ENCODE assay signal across 20 cellular contexts in the genomic region with DNA sequence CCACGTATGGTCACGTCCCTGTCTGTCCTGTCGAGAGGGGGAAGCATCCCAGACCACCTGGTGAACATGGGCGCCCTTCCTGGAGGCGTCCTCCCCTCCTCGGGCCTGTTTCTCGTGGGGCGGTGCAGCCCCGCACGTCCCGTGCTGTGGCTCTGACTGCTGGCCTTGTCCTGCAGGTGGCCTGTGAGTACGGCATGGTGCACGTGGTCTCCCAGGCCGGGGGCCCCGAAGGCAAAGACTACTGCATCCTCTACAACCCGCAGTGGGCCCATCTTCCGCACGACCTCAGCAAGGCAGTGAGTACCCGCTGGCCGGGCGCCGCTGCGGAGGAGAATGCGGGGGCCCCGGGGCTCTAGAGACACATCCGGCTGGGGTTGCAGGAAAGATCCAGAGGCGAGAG. TPM values are rescaled to one million over a fixed set of nuclear protein-coding genes. Genes with fewer than 3 reads are reported as not detected.
DNase-seq lines count a peak whose midpoint lies in the region; ATAC-seq and TF ChIP-seq lines count a peak whose summit lies in the region.
"Had no signal": no experiment of that assay in that cellular context is flagged by ENCODE, and none has a peak within 500 bp of the region (broad histone marks: within the 10 kb centered on the region; RNA-seq: fewer than 3 reads in every experiment).

No MANE protein-coding gene starts in this region.

- DNase-seq in RWPE1 (ENCODE audit: low spot score), result no peak
- no peak for DNase-seq in activated T-helper 1 cell treated with anti-CD3 and anti-CD28 coated beads, Interleukin-12 subunit alpha, Interleukin-12 subunit beta, Interleukin-2, Interleukin-4 antibody, amounts not matched to agents 30 ng/mL and 10 ng/mL and 1 ng/mL, durations not matched to agents 14 hours and 24 hours and 36 hours (ENCODE audit: low spot score)
- DNase-seq: Caco-2; HFFc6; NCI-H1105 treated with DMSO at 0.1 percent for 48 hours; NCI-H1694 treated with DMSO at 0.1 percent for 48 hours; NCI-H510A; NCI-H748 treated with DMSO at 0.1 percent for 48 hours; NK-92 treated with Interleukin-12 subunit alpha and Interleukin-12 subunit beta, amount 100 ng/mL, for 24 hours; Peyer's patch; Right ventricle myocardium superior had no signal

- peak overlapping the region in 8 of 11 experiments; percentile 71 to 98 (median 94); a peak in 16 of 22 replicates for H3K27ac ChIP-seq in BLaER1 treated with 17β-estradiol and CSF1 and Interleukin-3, amounts not matched to agents 10 nM and 100 nM
- peak overlapping the region; percentile 22 for H3K27ac ChIP-seq in RWPE1
- peak overlapping the region; percentile 88 to 89 for H3K27ac ChIP-seq in mucosa of rectum (ENCODE audit: low read depth in 2 of 2, low read length in 2 of 2)
- peak overlapping the region; percentile 67 for H3K27ac ChIP-seq in temporal lobe (ENCODE audit: low read depth, low read length)

- H3K36me3 ChIP-seq in BLaER1 treated with 17β-estradiol and CSF1 and Interleukin-3, amounts not matched to agents 10 nM and 100 nM, result peaks cover 7 to 30% (median 11%) of the 10 kb centered on the region in 11 experiments; a peak in 21 of 22 replicates
- H3K36me3 ChIP-seq in mucosa of rectum (ENCODE audit: control insufficient read depth in 2 of 2, insufficient read depth in 2 of 2, low read length in 2 of 2), result peaks cover 5 to 14% of the 10 kb centered on the region in 2 donors

- CTCF ChIA-PET in RWPE1 (lab: Yijun Ruan, JAX), result no interaction called here

- peaks cover 58 to 96% (median 64%) of the 10 kb centered on the region in 11 experiments for H4K20me1 ChIP-seq in BLaER1 treated with 17β-estradiol and CSF1 and Interleukin-3, amounts not matched to agents 10 nM and 100 nM

- peaks cover 70 to 90% (median 82%) of the 10 kb centered on the region in 10 experiments for H3K4me1 ChIP-seq in BLaER1 treated with 17β-estradiol and CSF1 and Interleukin-3, amounts not matched to agents 10 nM and 100 nM
- H3K4me1 ChIP-seq in mucosa of rectum (ENCODE audit: control insufficient read depth in 2 of 2, insufficient read depth in 2 of 2, low read length in 2 of 2), result peaks cover 41 to 43% of the 10 kb centered on the region in 2 donors

- peaks cover 38% of the 10 kb centered on the region for H3K4me1 Mint-ChIP-seq in activated T-helper 1 cell treated with anti-CD3 and anti-CD28 coated beads, Interleukin-12 subunit alpha, Interleukin-12 subunit beta, Interleukin-2, Interleukin-4 antibody, amounts not matched to agents 30 ng/mL and 10 ng/mL and 1 ng/mL, durations not matched to agents 14 hours and 24 hours and 36 hours (ENCODE audit: low read depth)

- intact Hi-C loops in activated T-helper 1 cell treated with anti-CD3 and anti-CD28 coated beads, Interleukin-12 subunit alpha, Interleukin-12 subunit beta, Interleukin-2, Interleukin-4 antibody, amounts not matched to agents 30 ng/mL and 10 ng/mL and 1 ng/mL, durations not matched to agents 14 hours and 24 hours and 36 hours (cut with micrococcal nuclease), result no loop called here

- peaks cover 0 to 3% (median 0%) of the 10 kb centered on the region in 11 experiments; a peak in 1 of 22 replicates for H3K27me3 ChIP-seq in BLaER1 treated with 17β-estradiol and CSF1 and Interleukin-3, amounts not matched to agents 10 nM and 100 nM
- no peaks in the 10 kb centered on the region for H3K27me3 ChIP-seq in mucosa of rectum (ENCODE audit: control insufficient read depth in 2 of 2, insufficient read depth in 2 of 2, low read length in 2 of 2)
- H3K27me3 ChIP-seq: Peyer's patch had no signal

- peak overlapping the region; percentile 84 to 98 (median 97) for H3K4me2 ChIP-seq in BLaER1 treated with 17β-estradiol and CSF1 and Interleukin-3, amounts not matched to agents 10 nM and 100 nM

- H3K9me3 ChIP-seq in BLaER1 treated with 17β-estradiol and CSF1 and Interleukin-3, amounts not matched to agents 10 nM and 100 nM (replicated peaks in 1 of 11), result peaks cover 0 to 8% (median 0%) of the 10 kb centered on the region in 11 experiments; a peak in 4 of 22 replicates
- H3K9me3 ChIP-seq in mucosa of rectum (ENCODE audit: control insufficient read depth in 2 of 2, low read length in 2 of 2), result no peaks in the 10 kb centered on the region
- H3K9me3 ChIP-seq: Peyer's patch had no signal

- H3K4me3 ChIP-seq in BLaER1 treated with 17β-estradiol and CSF1 and Interleukin-3, amounts not matched to agents 10 nM and 100 nM, result peak overlapping the region in 3 of 10 experiments; percentile 30 to 90 (median 52); a peak in 2 of 20 replicates
- no peak overlapping the region for H3K4me3 ChIP-seq in mucosa of rectum (ENCODE audit: low read length in 2 of 2)

- POLR2A ChIA-PET in RWPE1 (lab: Yijun Ruan, JAX; ENCODE audit: low non-redundant PET), result no interaction called here

- H3K4me3 Mint-ChIP-seq in activated T-helper 1 cell treated with anti-CD3 and anti-CD28 coated beads, Interleukin-12 subunit alpha, Interleukin-12 subunit beta, Interleukin-2, Interleukin-4 antibody, amounts not matched to agents 30 ng/mL and 10 ng/mL and 1 ng/mL, durations not matched to agents 14 hours and 24 hours and 36 hours, result no peak overlapping the region
- H3K4me3 Mint-ChIP-seq: CD14-positive monocyte, HFFc6 had no signal

- H3K27me3 Mint-ChIP-seq in activated T-helper 1 cell treated with anti-CD3 and anti-CD28 coated beads, Interleukin-12 subunit alpha, Interleukin-12 subunit beta, Interleukin-2, Interleukin-4 antibody, amounts not matched to agents 30 ng/mL and 10 ng/mL and 1 ng/mL, durations not matched to agents 14 hours and 24 hours and 36 hours (ENCODE audit: insufficient read depth), result no peaks in the 10 kb centered on the region

- peaks cover 8% of the 10 kb centered on the region for H3K9me3 Mint-ChIP-seq in activated T-helper 1 cell treated with anti-CD3 and anti-CD28 coated beads, Interleukin-12 subunit alpha, Interleukin-12 subunit beta, Interleukin-2, Interleukin-4 antibody, amounts not matched to agents 30 ng/mL and 10 ng/mL and 1 ng/mL, durations not matched to agents 14 hours and 24 hours and 36 hours

- no peak overlapping the region for H3K27ac Mint-ChIP-seq in activated T-helper 1 cell treated with anti-CD3 and anti-CD28 coated beads, Interleukin-12 subunit alpha, Interleukin-12 subunit beta, Interleukin-2, Interleukin-4 antibody, amounts not matched to agents 30 ng/mL and 10 ng/mL and 1 ng/mL, durations not matched to agents 14 hours and 24 hours and 36 hours
- H3K27ac Mint-ChIP-seq: HFFc6 had no signal

- H3K9ac ChIP-seq in BLaER1 treated with 17β-estradiol and CSF1 and Interleukin-3, amounts not matched to agents 10 nM and 100 nM, result peak overlapping the region in 8 of 11 experiments; percentile 51 to 97 (median 78); a peak in 14 of 22 replicates
- H3K9ac ChIP-seq in mucosa of rectum (ENCODE audit: low read depth in 1 of 2, low read length in 2 of 2), result peak overlapping the region; percentile 63 to 68

- no peak for TF ChIP-seq CTCF in RWPE1 (conservative IDR thresholded peaks at IDR 0.05; ENCODE audit: low read depth)

- no peak for ATAC-seq in HG03097 (IDR thresholded peaks at IDR 0.05; ENCODE audit: low FRiP score, unreplicated experiment)
- ATAC-seq in HG02798 (IDR thresholded peaks at IDR 0.05; ENCODE audit: poor library complexity, unreplicated experiment), result no peak

- H3K36me3 Mint-ChIP-seq in activated T-helper 1 cell treated with anti-CD3 and anti-CD28 coated beads, Interleukin-12 subunit alpha, Interleukin-12 subunit beta, Interleukin-2, Interleukin-4 antibody, amounts not matched to agents 30 ng/mL and 10 ng/mL and 1 ng/mL, durations not matched to agents 14 hours and 24 hours and 36 hours (ENCODE audit: low read depth), result peaks cover 11% of the 10 kb centered on the region

RNA-seq across cellular contexts. Expression of gene SPPL2B, which starts 5.9 kb away (rescaled TPM):
- 24.1 TPM for total RNA-seq in temporal lobe
- 71.2 and 71.4 TPM in 2 replicates for total RNA-seq in activated T-helper 1 cell treated with anti-CD3 and anti-CD28 coated beads, Interleukin-12 subunit alpha, Interleukin-12 subunit beta, Interleukin-2, Interleukin-4 antibody, amounts not matched to agents 30 ng/mL and 10 ng/mL and 1 ng/mL, durations not matched to agents 14 hours and 24 hours and 36 hours

RNA-seq across cellular contexts. Expression of gene LSM7, which starts 6.0 kb away (rescaled TPM):
- 70.3 TPM for total RNA-seq in temporal lobe
- 180 and 193 TPM in 2 replicates for total RNA-seq in activated T-helper 1 cell treated with anti-CD3 and anti-CD28 coated beads, Interleukin-12 subunit alpha, Interleukin-12 subunit beta, Interleukin-2, Interleukin-4 antibody, amounts not matched to agents 30 ng/mL and 10 ng/mL and 1 ng/mL, durations not matched to agents 14 hours and 24 hours and 36 hours

RNA-seq across cellular contexts. Expression of gene TMPRSS9, which starts 25.6 kb away (rescaled TPM):
- 0.25 TPM for total RNA-seq in temporal lobe
- total RNA-seq in activated T-helper 1 cell treated with anti-CD3 and anti-CD28 coated beads, Interleukin-12 subunit alpha, Interleukin-12 subunit beta, Interleukin-2, Interleukin-4 antibody, amounts not matched to agents 30 ng/mL and 10 ng/mL and 1 ng/mL, durations not matched to agents 14 hours and 24 hours and 36 hours, result not detected in 2 replicates
- total RNA-seq: A673, H7, HFFc6, LHCN-M2, Right ventricle myocardium superior had no signal

RNA-seq across cellular contexts. Expression of gene LINGO3, which starts 26.5 kb away (rescaled TPM):
- total RNA-seq in temporal lobe, result 0.74 TPM
- 0.18 and 0.24 TPM in 2 replicates for total RNA-seq in activated T-helper 1 cell treated with anti-CD3 and anti-CD28 coated beads, Interleukin-12 subunit alpha, Interleukin-12 subunit beta, Interleukin-2, Interleukin-4 antibody, amounts not matched to agents 30 ng/mL and 10 ng/mL and 1 ng/mL, durations not matched to agents 14 hours and 24 hours and 36 hours
- total RNA-seq: A673, HFFc6, LHCN-M2, Right ventricle myocardium superior had no signal

RNA-seq across cellular contexts. Expression of gene PEAK3, which starts 52.5 kb away (rescaled TPM):
- total RNA-seq in temporal lobe, result under 0.01 TPM
- total RNA-seq in activated T-helper 1 cell treated with anti-CD3 and anti-CD28 coated beads, Interleukin-12 subunit alpha, Interleukin-12 subunit beta, Interleukin-2, Interleukin-4 antibody, amounts not matched to agents 30 ng/mL and 10 ng/mL and 1 ng/mL, durations not matched to agents 14 hours and 24 hours and 36 hours, result 0.07 and 0.16 TPM in 2 replicates
- total RNA-seq: A673, Caco-2, H7 had no signal

Comparison
In these comparisons a context has a peak if more than half of its experiments do, and no peak if none do; other contexts are left out.
1. H3K27ac ChIP-seq: peak in every context shown above with its lines; median percentile 94 in BLaER1 treated with 17β-estradiol and CSF1 and Interleukin-3, amounts not matched to agents 10 nM and 100 nM; 88 in mucosa of rectum; 67 in temporal lobe; 22 in RWPE1.